8 cellular contexts compared by ENCODE assay signal in the genomic region with DNA sequence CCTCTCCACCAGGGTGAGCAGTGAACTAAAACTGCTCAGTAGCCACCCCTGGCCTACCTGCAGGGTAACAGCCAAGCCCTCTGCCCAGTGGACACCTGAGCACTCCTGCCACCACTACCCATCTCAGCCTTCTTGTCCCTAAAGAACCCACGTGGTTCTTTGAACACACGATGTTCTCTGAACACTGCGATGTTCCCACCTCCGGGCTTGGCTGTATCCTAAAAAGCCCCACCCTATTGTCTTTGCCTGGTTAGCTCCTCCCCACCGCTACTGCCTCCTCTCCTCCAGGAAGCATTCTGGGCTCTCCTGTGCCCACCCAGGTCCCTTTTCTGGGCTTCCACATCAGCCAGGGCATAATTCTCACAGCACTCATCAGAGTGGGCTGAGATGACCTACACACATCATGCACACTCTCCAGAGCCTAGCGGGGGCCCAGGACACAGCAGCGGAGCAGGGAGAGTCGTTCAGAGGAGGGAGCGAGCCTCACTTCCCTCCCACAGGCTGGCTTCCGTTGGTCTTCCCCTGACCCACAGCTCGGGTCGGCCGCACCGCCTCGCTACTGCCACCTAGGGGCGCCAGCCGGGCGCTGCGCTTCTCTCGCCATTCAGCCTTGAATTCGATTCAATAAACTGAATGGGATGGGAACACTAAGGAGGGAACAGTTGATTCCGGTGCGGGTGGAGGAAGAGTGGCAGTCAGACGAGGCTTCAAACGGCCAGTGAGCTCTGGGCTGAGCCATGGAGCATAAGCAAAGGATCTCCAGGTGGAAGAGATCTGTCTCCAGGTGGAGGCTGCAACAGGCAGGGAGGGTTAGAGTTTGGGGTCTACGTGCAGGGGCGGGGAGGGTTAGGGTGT. TPM values are rescaled to one million over a fixed set of nuclear protein-coding genes. Genes with fewer than 3 reads are reported as not detected.
DNase-seq lines count a peak whose midpoint lies in the region; ATAC-seq, FAIRE-seq and TF ChIP-seq lines count a peak whose summit lies in the region.

No MANE protein-coding gene starts in this region.

- ATAC-seq in HG02885 (IDR thresholded peaks at IDR 0.05; ENCODE audit: poor library complexity, unreplicated experiment) (peak; percentile 39), lower lobe of right lung (peak; percentile 78 to 89), GM21786 (IDR thresholded peaks at IDR 0.05; ENCODE audit: unreplicated experiment) (no peak)

- DNase-seq in D721Med (ENCODE audit: insufficient read length, low spot score) (peak; percentile 63), NCI-H748 (lab: John Stamatoyannopoulos, UW; ENCODE audit: unreplicated experiment) (peak; percentile 58), lower lobe of right lung (peak; percentile 91)
- peak; percentile 81 for DNase-seq in activated CD4-positive, alpha-beta memory T cell treated with anti-CD3 and anti-CD28 coated beads, Interleukin-2, amount 10 ng/mL, durations not matched to agents 7 days and 5 days
- DNase-seq in effector CD4-positive, alpha-beta T cell: peak; percentile 58
- DNase-seq in stimulated activated CD4-positive, alpha-beta T cell treated with anti-CD3 and anti-CD28 coated beads, Interleukin-4, amount 100 ng/mL, for 48 hours (ENCODE audit: low read depth in 2 of 2): peak; percentile 66 to 73

- H3K4me1 ChIP-seq in lower lobe of right lung: peaks cover 72% of the 10 kb centered on the region

- H3K9me3 Mint-ChIP-seq in activated CD4-positive, alpha-beta memory T cell treated with anti-CD3 and anti-CD28 coated beads, Interleukin-2, amount 10 ng/mL, durations not matched to agents 7 days and 5 days: no peaks in the 10 kb centered on the region

- peak; percentile 79 for TF ChIP-seq CTCF in D721Med (IDR thresholded peaks at IDR 0.05; ENCODE audit: insufficient read depth, missing control alignments)
- TF ChIP-seq CTCF in lower lobe of right lung (IDR thresholded peaks at IDR 0.05): peak; percentile 98

- no peaks in the 10 kb centered on the region for H3K27me3 Mint-ChIP-seq in activated CD4-positive, alpha-beta memory T cell treated with anti-CD3 and anti-CD28 coated beads, Interleukin-2, amount 10 ng/mL, durations not matched to agents 7 days and 5 days

- peak overlapping the region; percentile 82 for H3K27ac Mint-ChIP-seq in activated CD4-positive, alpha-beta memory T cell treated with anti-CD3 and anti-CD28 coated beads, Interleukin-2, amount 10 ng/mL, durations not matched to agents 7 days and 5 days

- peaks cover 12% of the 10 kb centered on the region for H3K36me3 Mint-ChIP-seq in activated CD4-positive, alpha-beta memory T cell treated with anti-CD3 and anti-CD28 coated beads, Interleukin-2, amount 10 ng/mL, durations not matched to agents 7 days and 5 days (ENCODE audit: low read depth)

- peak overlapping the region; percentile 73 for H3K27ac ChIP-seq in lower lobe of right lung

- no peak for FAIRE-seq in D721Med (lab: Jason Lieb, UNC)

- peak overlapping the region; percentile 76 for H3K4me3 Mint-ChIP-seq in activated CD4-positive, alpha-beta memory T cell treated with anti-CD3 and anti-CD28 coated beads, Interleukin-2, amount 10 ng/mL, durations not matched to agents 7 days and 5 days

- H3K27me3 ChIP-seq in lower lobe of right lung (ENCODE audit: low read depth): no peaks in the 10 kb centered on the region

- POLR2A ChIA-PET in activated CD4-positive, alpha-beta memory T cell treated with anti-CD3 and anti-CD28 coated beads, Interleukin-2, amount 10 ng/mL, durations not matched to agents 7 days and 5 days (lab: Charles Lee): interaction anchor here (0.8 to 1.7 kb wide), 2 partner anchors 58 to 59 kb away, joined by 3 to 5 read pairs; partner anchors contain the start of gene TIMM44

- H3K4me1 Mint-ChIP-seq in activated CD4-positive, alpha-beta memory T cell treated with anti-CD3 and anti-CD28 coated beads, Interleukin-2, amount 10 ng/mL, durations not matched to agents 7 days and 5 days: peaks cover 44% of the 10 kb centered on the region

- peaks cover 11% of the 10 kb centered on the region for H3K36me3 ChIP-seq in lower lobe of right lung

- CTCF ChIA-PET in activated CD4-positive, alpha-beta memory T cell treated with anti-CD3 and anti-CD28 coated beads, Interleukin-2, amount 10 ng/mL, durations not matched to agents 7 days and 5 days (lab: Charles Lee): interaction anchor here (0.7 to 4.5 kb wide), 16 partner anchors 11 to 1630 kb away, joined by 3 to 49 read pairs (median 3); partner anchors contain the start of genes ALKBH7, CERS4, MAP2K7 and SNAPC2

- H3K4me3 ChIP-seq in lower lobe of right lung: peak overlapping the region; percentile 39

- no peaks in the 10 kb centered on the region for H3K9me3 ChIP-seq in lower lobe of right lung

- intact Hi-C loops in lower lobe of right lung (cut with DNase I): no loop called here

RNA-seq across cellular contexts. Expression of gene ELAVL1, which starts 3.2 kb away (rescaled TPM):
- 100 to 1,000 TPM in 1 of 2 experiments, 10 to 100 TPM in 1; 93.6 to 102 TPM for total RNA-seq in activated CD4-positive, alpha-beta memory T cell treated with anti-CD3 and anti-CD28 coated beads, Interleukin-2, amount 10 ng/mL, durations not matched to agents 7 days and 5 days
- total RNA-seq in lower lobe of right lung: 66.3 TPM

RNA-seq across cellular contexts. Expression of gene CCL25, which starts 50.3 kb away (rescaled TPM):
- not detected for total RNA-seq in activated CD4-positive, alpha-beta memory T cell treated with anti-CD3 and anti-CD28 coated beads, Interleukin-2, amount 10 ng/mL, durations not matched to agents 7 days and 5 days
- not detected for total RNA-seq in lower lobe of right lung

RNA-seq across cellular contexts. Expression of gene TIMM44, which starts 58.8 kb away (rescaled TPM):
- 10 to 100 TPM; 48.4 to 50.9 TPM for total RNA-seq in activated CD4-positive, alpha-beta memory T cell treated with anti-CD3 and anti-CD28 coated beads, Interleukin-2, amount 10 ng/mL, durations not matched to agents 7 days and 5 days
- 45.2 TPM for total RNA-seq in lower lobe of right lung
